1 cellular context compared by ENCODE assay signal in the genomic region with DNA sequence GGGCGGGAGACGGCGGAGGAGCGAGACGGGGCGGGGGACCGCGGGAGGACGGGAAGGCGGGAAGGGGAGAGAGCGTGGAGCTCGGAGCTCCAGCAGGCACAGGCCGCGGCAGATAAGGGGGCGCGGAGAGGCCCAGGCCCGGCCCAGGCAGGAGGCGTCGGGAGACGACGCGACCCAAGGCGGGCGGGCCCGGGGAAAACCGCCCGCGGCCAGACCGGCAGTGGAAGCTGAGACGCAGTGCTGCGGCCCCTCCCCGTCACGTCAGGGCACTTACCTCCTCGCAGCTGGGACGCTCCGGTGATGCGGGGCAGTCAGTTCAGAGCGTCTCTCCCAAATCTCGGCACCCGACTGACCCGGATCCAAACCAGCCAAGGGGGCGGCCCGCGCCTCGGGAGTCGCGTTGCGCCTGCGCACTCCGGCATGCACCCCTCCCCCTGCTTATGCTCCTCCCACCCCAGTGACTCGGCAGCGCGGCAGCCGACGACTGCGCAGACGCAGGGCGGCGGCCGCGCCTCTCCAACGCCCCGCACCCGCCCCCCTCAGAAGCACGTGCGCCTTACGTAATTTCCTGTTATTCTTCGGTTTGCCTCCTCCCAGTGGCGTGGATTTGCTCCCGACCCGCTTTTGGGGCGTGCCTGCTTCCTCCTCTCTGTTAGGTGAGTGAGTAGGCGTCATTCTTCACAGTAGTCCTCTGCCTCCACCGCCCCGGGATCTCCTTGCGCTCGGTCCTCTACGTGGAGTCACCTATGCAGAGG.
TF ChIP-seq lines count a peak whose summit lies in the region.

TSS of gene OSER1 (minus strand) at position 350 of the 755 bp plus-strand sequence. CDS start 3,814 bp downstream, outside the sequence.

TF ChIP-seq in K562, 482 proteins besides CTCF, POLR2A, EP300 and RAD21 (continued from another document and continues in another):
- TF ChIP-seq, protein P1, sequence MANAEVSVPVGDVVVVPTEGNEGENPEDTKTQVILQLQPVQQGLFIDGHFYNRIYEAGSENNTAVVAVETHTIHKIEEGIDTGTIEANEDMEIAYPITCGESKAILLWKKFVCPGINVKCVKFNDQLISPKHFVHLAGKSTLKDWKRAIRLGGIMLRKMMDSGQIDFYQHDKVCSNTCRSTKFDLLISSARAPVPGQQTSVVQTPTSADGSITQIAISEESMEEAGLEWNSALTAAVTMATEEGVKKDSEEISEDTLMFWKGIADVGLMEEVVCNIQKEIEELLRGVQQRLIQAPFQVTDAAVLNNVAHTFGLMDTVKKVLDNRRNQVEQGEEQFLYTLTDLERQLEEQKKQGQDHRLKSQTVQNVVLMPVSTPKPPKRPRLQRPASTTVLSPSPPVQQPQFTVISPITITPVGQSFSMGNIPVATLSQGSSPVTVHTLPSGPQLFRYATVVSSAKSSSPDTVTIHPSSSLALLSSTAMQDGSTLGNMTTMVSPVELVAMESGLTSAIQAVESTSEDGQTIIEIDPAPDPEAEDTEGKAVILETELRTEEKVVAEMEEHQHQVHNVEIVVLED (CRISPR knock-in tag; IDR thresholded peaks at IDR 0.05): no peak
- no peak for TF ChIP-seq NONO (IDR thresholded peaks at IDR 0.05; ENCODE audit: low read depth in 2 of 2, low read length in 1 of 2)
- peak; percentile 84 for TF ChIP-seq USF2 (CRISPR knock-in tag; IDR thresholded peaks at IDR 0.05)
- TF ChIP-seq ZNF655 (CRISPR knock-in tag; IDR thresholded peaks at IDR 0.05): no peak
- TF ChIP-seq, protein P2, sequence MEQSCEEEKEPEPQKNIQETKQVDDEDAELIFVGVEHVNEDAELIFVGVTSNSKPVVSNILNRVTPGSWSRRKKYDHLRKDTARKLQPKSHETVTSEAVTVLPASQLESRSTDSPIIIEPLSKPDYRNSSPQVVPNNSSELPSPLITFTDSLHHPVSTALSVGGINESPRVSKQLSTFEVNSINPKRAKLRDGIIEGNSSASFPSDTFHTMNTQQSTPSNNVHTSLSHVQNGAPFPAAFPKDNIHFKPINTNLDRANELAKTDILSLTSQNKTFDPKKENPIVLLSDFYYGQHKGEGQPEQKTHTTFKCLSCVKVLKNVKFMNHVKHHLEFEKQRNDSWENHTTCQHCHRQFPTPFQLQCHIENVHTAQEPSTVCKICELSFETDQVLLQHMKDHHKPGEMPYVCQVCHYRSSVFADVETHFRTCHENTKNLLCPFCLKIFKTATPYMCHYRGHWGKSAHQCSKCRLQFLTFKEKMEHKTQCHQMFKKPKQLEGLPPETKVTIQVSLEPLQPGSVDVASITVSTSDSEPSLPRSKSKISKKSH (CRISPR knock-in tag; IDR thresholded peaks at IDR 0.05): no peak
- no peak for TF ChIP-seq SLC30A9 (CRISPR knock-in tag; IDR thresholded peaks at IDR 0.05)
- TF ChIP-seq NR4A1 (CRISPR knock-in tag; IDR thresholded peaks at IDR 0.05): 0 out of 2 replicates have a peak, but pooled peaks have one; percentile 12
- no peak for TF ChIP-seq NR4A1 (tag; IDR thresholded peaks at IDR 0.05)
- TF ChIP-seq COPS2 (conservative IDR thresholded peaks at IDR 0.05): no peak
- no peak for TF ChIP-seq TEAD4 (IDR thresholded peaks at IDR 0.05; ENCODE audit: low read length)
- no peak for TF ChIP-seq TEAD4 (CRISPR knock-in tag; IDR thresholded peaks at IDR 0.05; ENCODE audit: borderline replicate concordance)
- no peak for TF ChIP-seq CBFB (CRISPR knock-in tag; IDR thresholded peaks at IDR 0.05)
- TF ChIP-seq SNRNP70 (optimal IDR thresholded peaks at IDR 0.05; ENCODE audit: low read depth, low read length): no peak
- no peak for TF ChIP-seq THAP7 (CRISPR knock-in tag; IDR thresholded peaks at IDR 0.05)
- TF ChIP-seq, protein P3, sequence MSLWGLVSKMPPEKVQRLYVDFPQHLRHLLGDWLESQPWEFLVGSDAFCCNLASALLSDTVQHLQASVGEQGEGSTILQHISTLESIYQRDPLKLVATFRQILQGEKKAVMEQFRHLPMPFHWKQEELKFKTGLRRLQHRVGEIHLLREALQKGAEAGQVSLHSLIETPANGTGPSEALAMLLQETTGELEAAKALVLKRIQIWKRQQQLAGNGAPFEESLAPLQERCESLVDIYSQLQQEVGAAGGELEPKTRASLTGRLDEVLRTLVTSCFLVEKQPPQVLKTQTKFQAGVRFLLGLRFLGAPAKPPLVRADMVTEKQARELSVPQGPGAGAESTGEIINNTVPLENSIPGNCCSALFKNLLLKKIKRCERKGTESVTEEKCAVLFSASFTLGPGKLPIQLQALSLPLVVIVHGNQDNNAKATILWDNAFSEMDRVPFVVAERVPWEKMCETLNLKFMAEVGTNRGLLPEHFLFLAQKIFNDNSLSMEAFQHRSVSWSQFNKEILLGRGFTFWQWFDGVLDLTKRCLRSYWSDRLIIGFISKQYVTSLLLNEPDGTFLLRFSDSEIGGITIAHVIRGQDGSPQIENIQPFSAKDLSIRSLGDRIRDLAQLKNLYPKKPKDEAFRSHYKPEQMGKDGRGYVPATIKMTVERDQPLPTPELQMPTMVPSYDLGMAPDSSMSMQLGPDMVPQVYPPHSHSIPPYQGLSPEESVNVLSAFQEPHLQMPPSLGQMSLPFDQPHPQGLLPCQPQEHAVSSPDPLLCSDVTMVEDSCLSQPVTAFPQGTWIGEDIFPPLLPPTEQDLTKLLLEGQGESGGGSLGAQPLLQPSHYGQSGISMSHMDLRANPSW (CRISPR knock-in tag; IDR thresholded peaks at IDR 0.05): no peak
- no peak for TF ChIP-seq RUNX1 (IDR thresholded peaks at IDR 0.05; ENCODE audit: low read depth)
- TF ChIP-seq KLF6 (CRISPR knock-in tag; IDR thresholded peaks at IDR 0.05; ENCODE audit: borderline replicate concordance): peak; percentile 82; the same call in 1 of the 2 replicates
- TF ChIP-seq, protein P4, sequence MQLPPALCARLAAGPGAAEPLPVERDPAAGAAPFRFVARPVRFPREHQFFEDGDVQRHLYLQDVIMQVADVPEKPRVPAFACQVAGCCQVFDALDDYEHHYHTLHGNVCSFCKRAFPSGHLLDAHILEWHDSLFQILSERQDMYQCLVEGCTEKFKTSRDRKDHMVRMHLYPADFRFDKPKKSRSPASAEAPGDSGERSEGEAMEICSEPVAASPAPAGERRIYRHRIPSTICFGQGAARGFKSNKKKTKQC (CRISPR knock-in tag; IDR thresholded peaks at IDR 0.05): 0 out of 2 replicates have a peak, but pooled peaks have one; percentile 65
- TF ChIP-seq SMARCA5 (IDR thresholded peaks at IDR 0.05): no peak
- TF ChIP-seq CUX1 (CRISPR knock-in tag; IDR thresholded peaks at IDR 0.05): no peak
- peak; percentile 58; the same call in 1 of the 2 replicates for TF ChIP-seq ATF2 (CRISPR knock-in tag; IDR thresholded peaks at IDR 0.05)
- peak in 1 of 2 experiments; percentile 74; a peak in 1 of 4 replicates for TF ChIP-seq HDAC1 (IDR thresholded peaks at IDR 0.05)
- TF ChIP-seq BRD4 (IDR thresholded peaks at IDR 0.05): no peak
- TF ChIP-seq TAL1 (IDR thresholded peaks at IDR 0.05): no peak
- TF ChIP-seq ZNF184 (CRISPR knock-in tag; IDR thresholded peaks at IDR 0.05): no peak
- TF ChIP-seq MIER1 (IDR thresholded peaks at IDR 0.05; ENCODE audit: low read depth): no peak
- TF ChIP-seq, protein P5, sequence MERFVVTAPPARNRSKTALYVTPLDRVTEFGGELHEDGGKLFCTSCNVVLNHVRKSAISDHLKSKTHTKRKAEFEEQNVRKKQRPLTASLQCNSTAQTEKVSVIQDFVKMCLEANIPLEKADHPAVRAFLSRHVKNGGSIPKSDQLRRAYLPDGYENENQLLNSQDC (CRISPR knock-in tag; IDR thresholded peaks at IDR 0.05): no peak
- peak; percentile 41 for TF ChIP-seq SMAD1 (IDR thresholded peaks at IDR 0.05; ENCODE audit: low read depth, low read length, partially characterized antibody)
- TF ChIP-seq CBFA2T2 (conservative IDR thresholded peaks at IDR 0.05): no peak
- TF ChIP-seq SMC3 (conservative IDR thresholded peaks at IDR 0.05; ENCODE audit: insufficient read depth, low read depth, low read length): no peak
- no peak for TF ChIP-seq ATF1 (CRISPR knock-in tag; IDR thresholded peaks at IDR 0.05)
- TF ChIP-seq ATF1 (tag; IDR thresholded peaks at IDR 0.05): peak; percentile 93
- TF ChIP-seq THAP12 (CRISPR knock-in tag; IDR thresholded peaks at IDR 0.05): no peak
